In genomic region chr9:126985870-126986498, GRCh38 we compare ENCODE assay signal across 3 cellular contexts.
TF ChIP-seq lines count a peak whose summit lies in the region.

No MANE protein-coding gene starts in this region.

TF ChIP-seq in SK-N-SH, 30 proteins besides CTCF, POLR2A, EP300 and RAD21 (continued from another document):
- TF ChIP-seq SIN3A (IDR thresholded peaks at IDR 0.05; ENCODE audit: borderline replicate concordance, low read depth, low read length) = no peak
- no peak for TF ChIP-seq FOXM1 (IDR thresholded peaks at IDR 0.05; ENCODE audit: low read depth)
- TF ChIP-seq TCF12 (IDR thresholded peaks at IDR 0.05) = 0 out of 2 replicates have a peak, but pooled peaks have one; percentile 9
- TF ChIP-seq ZBTB33 (IDR thresholded peaks at IDR 0.05; ENCODE audit: borderline replicate concordance, low read depth) = peak; percentile 23; the same call in 1 of the 2 replicates
- no peak for TF ChIP-seq TEAD4 (IDR thresholded peaks at IDR 0.05; ENCODE audit: borderline replicate concordance, insufficient read depth)
- TF ChIP-seq MAX (IDR thresholded peaks at IDR 0.05; ENCODE audit: low read depth) = no peak
- no peak for TF ChIP-seq PBX3 (IDR thresholded peaks at IDR 0.05)
- no peak for TF ChIP-seq RXRA (IDR thresholded peaks at IDR 0.05; ENCODE audit: borderline replicate concordance, low read depth)

TF ChIP-seq in SK-N-SH treated with all-trans-retinoic acid at 6 μM for 48 hours, 23 proteins besides CTCF, POLR2A, EP300 and RAD21 (continued from another document):
- TF ChIP-seq ZNF70 (CRISPR knock-in tag; IDR thresholded peaks at IDR 0.05) (no peak), ZNF8 (CRISPR knock-in tag; IDR thresholded peaks at IDR 0.05) (no peak), ZFP3 (CRISPR knock-in tag; IDR thresholded peaks at IDR 0.05) (no peak), CSRNP3 (CRISPR knock-in tag; IDR thresholded peaks at IDR 0.05) (no peak), POU6F1 (CRISPR knock-in tag; IDR thresholded peaks at IDR 0.05; ENCODE audit: borderline replicate concordance, low read depth) (no peak), PATZ1 (CRISPR knock-in tag; IDR thresholded peaks at IDR 0.05; ENCODE audit: borderline replicate concordance) (no peak)
TF ChIP-seq in SK-N-SH treated with all-trans-retinoic acid at 6 μM for 48 hours: peak in this region for 0.

TF ChIP-seq in IMR-90, 13 proteins besides CTCF, POLR2A, EP300 and RAD21 (continued from another document):
- TF ChIP-seq BHLHE40 (IDR thresholded peaks at IDR 0.05; ENCODE audit: low read depth, low read length) (no peak), RCOR1 (IDR thresholded peaks at IDR 0.05; ENCODE audit: insufficient replicate concordance, low read length) (no peak), CEBPB (IDR thresholded peaks at IDR 0.05; ENCODE audit: low read depth, low read length) (no peak), MXI1 (IDR thresholded peaks at IDR 0.05; ENCODE audit: borderline replicate concordance, low read depth, low read length) (no peak), MAZ (IDR thresholded peaks at IDR 0.05; ENCODE audit: borderline replicate concordance, low read depth, low read length) (no peak)
